34 cellular contexts compared by ENCODE assay signal in the genomic region with DNA sequence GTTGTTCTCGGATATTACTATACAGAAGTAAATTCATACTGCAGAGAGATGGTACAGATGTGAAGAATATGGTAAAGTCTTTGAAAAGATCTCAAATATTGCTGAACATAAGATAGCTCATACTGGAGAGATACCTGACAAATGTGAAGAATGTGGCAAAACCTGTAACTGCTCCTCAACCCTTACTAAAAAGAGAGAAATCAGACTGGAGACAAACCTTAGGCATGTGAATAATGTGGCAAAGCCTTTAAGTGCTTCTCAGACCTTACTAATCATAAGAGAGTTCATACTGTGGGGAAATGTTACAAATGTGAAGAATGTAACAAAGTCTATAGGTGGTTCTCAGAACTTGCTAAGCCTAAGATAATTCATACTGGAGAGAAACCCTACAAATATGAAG.
"Had no signal": no experiment of that assay in that cellular context is flagged by ENCODE, and none has a peak within 500 bp of the region (broad histone marks: within the 10 kb centered on the region; RNA-seq: fewer than 3 reads in every experiment).

No MANE protein-coding gene starts in this region.

- H3K4me1 ChIP-seq: adrenal gland had no signal

- H3K4me3 Mint-ChIP-seq: activated B cell treated with CpG ODN at 0.5 μM for 24 hours; activated CD8-positive, alpha-beta T cell treated with anti-CD3 and anti-CD28 coated beads for 36 hours; activated naive CD4-positive, alpha-beta T cell treated with anti-CD3 and anti-CD28 coated beads for 36 hours; activated naive CD4-positive, alpha-beta T cell treated with anti-CD3 and anti-CD28 coated beads, Interleukin-2, amount 50 U/mL, for 24 hours; activated naive CD8-positive, alpha-beta T cell treated with anti-CD3 and anti-CD28 coated beads for 36 hours; activated naive CD8-positive, alpha-beta T cell treated with anti-CD3 and anti-CD28 coated beads, Interleukin-2, amount 50 U/mL, for 24 hours; activated T-cell treated with anti-CD3 and anti-CD28 coated beads, Interleukin-2, amount 50 U/mL, for 4 hours; activated T-helper 17 cell treated with anti-CD3 and anti-CD28 coated beads, Interleukin-2, amount 50 U/mL, for 72 hours; central memory CD8-positive, alpha-beta T cell; dendritic cell treated with granulocyte-macrophage colony-stimulating factor and Interleukin-4, amounts not matched to agents 40 ng/mL and 50 ng/mL, for 4 days; endodermal cell; T-helper 17 cell; T-helper 2 cell treated with Interferon-gamma antibody and Interleukin-4, amounts not matched to agents 5 μg/mL and 100 μg/mL, for 36 hours had no signal

- H3K4me3 ChIP-seq: adrenal gland, coronary artery, dorsolateral prefrontal cortex had no signal

- H3K36me3 ChIP-seq: adrenal gland, brain microvascular endothelial cell, WERI-Rb-1 had no signal

- H3K27me3 Mint-ChIP-seq: activated B cell treated with CpG ODN at 0.5 μM for 24 hours; activated CD8-positive, alpha-beta T cell treated with anti-CD3 and anti-CD28 coated beads for 36 hours; activated naive CD8-positive, alpha-beta T cell treated with anti-CD3 and anti-CD28 coated beads, Interleukin-2, amount 50 U/mL, for 24 hours; activated T-helper 17 cell treated with anti-CD3 and anti-CD28 coated beads, Interleukin-2, amount 50 U/mL, for 72 hours; central memory CD8-positive, alpha-beta T cell; dendritic cell treated with granulocyte-macrophage colony-stimulating factor and Interleukin-4, amounts not matched to agents 40 ng/mL and 50 ng/mL, for 4 days; T-helper 17 cell had no signal

- ATAC-seq: activated CD4-positive, CD25-positive, alpha-beta regulatory T cell treated with anti-CD3 and anti-CD28 coated beads, Interleukin-2, amount 50 U/mL, for 24 hours; activated CD8-positive, alpha-beta T cell treated with anti-CD3 and anti-CD28 coated beads for 36 hours; activated naive CD8-positive, alpha-beta T cell treated with anti-CD3 and anti-CD28 coated beads, Interleukin-2, amount 50 U/mL, for 24 hours; activated T-cell treated with anti-CD3 and anti-CD28 coated beads, Interleukin-2, amount 50 U/mL, for 4 hours; activated T-helper 17 cell treated with anti-CD3 and anti-CD28 coated beads, Interleukin-2, amount 50 U/mL, for 72 hours; esophagus mucosa; T-helper 17 cell had no signal

- H3K27me3 ChIP-seq: adrenal gland, brain microvascular endothelial cell, dorsolateral prefrontal cortex had no signal

- H3K9me3 ChIP-seq: adrenal gland had no signal

- H3K27ac Mint-ChIP-seq: activated B cell treated with CpG ODN at 0.5 μM for 24 hours; activated CD8-positive, alpha-beta T cell treated with anti-CD3 and anti-CD28 coated beads for 36 hours; activated naive CD4-positive, alpha-beta T cell treated with anti-CD3 and anti-CD28 coated beads for 36 hours; activated naive CD4-positive, alpha-beta T cell treated with anti-CD3 and anti-CD28 coated beads, Interleukin-2, amount 50 U/mL, for 24 hours; activated naive CD8-positive, alpha-beta T cell treated with anti-CD3 and anti-CD28 coated beads for 36 hours; activated naive CD8-positive, alpha-beta T cell treated with anti-CD3 and anti-CD28 coated beads, Interleukin-2, amount 50 U/mL, for 24 hours; activated T-helper 17 cell treated with anti-CD3 and anti-CD28 coated beads, Interleukin-2, amount 50 U/mL, for 72 hours; dendritic cell treated with granulocyte-macrophage colony-stimulating factor and Interleukin-4, amounts not matched to agents 40 ng/mL and 50 ng/mL, for 4 days; endodermal cell; T-helper 17 cell; T-helper 2 cell treated with Interferon-gamma antibody and Interleukin-4, amounts not matched to agents 5 μg/mL and 100 μg/mL, for 36 hours had no signal

- FAIRE-seq: bronchial epithelial cell, frontal cortex had no signal

- H3K36me3 Mint-ChIP-seq: activated naive CD4-positive, alpha-beta T cell treated with anti-CD3 and anti-CD28 coated beads, Interleukin-2, amount 50 U/mL, for 24 hours; activated naive CD8-positive, alpha-beta T cell treated with anti-CD3 and anti-CD28 coated beads for 36 hours had no signal

- H3K4me1 Mint-ChIP-seq: activated B cell treated with CpG ODN at 0.5 μM for 24 hours; activated naive CD4-positive, alpha-beta T cell treated with anti-CD3 and anti-CD28 coated beads, Interleukin-2, amount 50 U/mL, for 24 hours; activated naive CD8-positive, alpha-beta T cell treated with anti-CD3 and anti-CD28 coated beads for 36 hours; activated naive CD8-positive, alpha-beta T cell treated with anti-CD3 and anti-CD28 coated beads, Interleukin-2, amount 50 U/mL, for 24 hours; activated T-helper 17 cell treated with anti-CD3 and anti-CD28 coated beads, Interleukin-2, amount 50 U/mL, for 72 hours; central memory CD8-positive, alpha-beta T cell; endodermal cell; T-helper 17 cell had no signal

- DNase-seq: activated B cell treated with CpG ODN at 0.5 μM for 24 hours; activated CD4-positive, alpha-beta T cell treated with anti-CD3 and anti-CD28 coated beads for 48 hours; activated CD4-positive, alpha-beta T cell treated with anti-CD3 and anti-CD28 coated beads, Interleukin-2, amount 50 U/mL, for 1 hour; activated CD4-positive, alpha-beta T cell treated with anti-CD3 and anti-CD28 coated beads, Interleukin-2, amount 50 U/mL, for 48 hours; activated CD8-positive, alpha-beta memory T cell treated with anti-CD3 and anti-CD28 coated beads for 24 hours; activated CD8-positive, alpha-beta T cell treated with anti-CD3 and anti-CD28 coated beads for 36 hours; activated effector memory CD4-positive, alpha-beta T cell treated with Interleukin-2 at 50 U/mL for 16 hours; activated naive CD4-positive, alpha-beta T cell treated with anti-CD3 and anti-CD28 coated beads for 36 hours; activated naive CD8-positive, alpha-beta T cell treated with anti-CD3 and anti-CD28 coated beads for 36 hours; activated naive CD8-positive, alpha-beta T cell treated with anti-CD3 and anti-CD28 coated beads, Interleukin-2, amount 50 U/mL, for 24 hours; activated T-cell treated with anti-CD3 and anti-CD28 coated beads, Interleukin-2, amount 50 U/mL, for 4 hours; adrenal gland; amygdala; aorta; brain microvascular endothelial cell; dorsolateral prefrontal cortex; effector memory CD4-positive, alpha-beta T cell; endodermal cell; foreskin fibroblast; glutamatergic neuron; T-helper 1 cell; T-helper 17 cell; T1000; WERI-Rb-1 had no signal

- H3K27ac ChIP-seq: adrenal gland, brain microvascular endothelial cell, coronary artery, dorsolateral prefrontal cortex, WERI-Rb-1 had no signal

- H3K9me3 Mint-ChIP-seq: activated CD8-positive, alpha-beta T cell treated with anti-CD3 and anti-CD28 coated beads for 36 hours; activated naive CD4-positive, alpha-beta T cell treated with anti-CD3 and anti-CD28 coated beads for 36 hours; activated naive CD4-positive, alpha-beta T cell treated with anti-CD3 and anti-CD28 coated beads, Interleukin-2, amount 50 U/mL, for 24 hours; activated naive CD8-positive, alpha-beta T cell treated with anti-CD3 and anti-CD28 coated beads for 36 hours; activated naive CD8-positive, alpha-beta T cell treated with anti-CD3 and anti-CD28 coated beads, Interleukin-2, amount 50 U/mL, for 24 hours; activated T-helper 17 cell treated with anti-CD3 and anti-CD28 coated beads, Interleukin-2, amount 50 U/mL, for 72 hours; endodermal cell; T-helper 2 cell treated with Interferon-gamma antibody and Interleukin-4, amounts not matched to agents 5 μg/mL and 100 μg/mL, for 36 hours had no signal
